ENCODE assay signal across 9 cellular contexts in genomic region chr20:53708129-53708968, GRCh38.
DNase-seq lines count a peak whose midpoint lies in the region; ATAC-seq, FAIRE-seq and TF ChIP-seq lines count a peak whose summit lies in the region.
"Had no signal": no experiment of that assay in that cellular context is flagged by ENCODE, and none has a peak within 500 bp of the region (broad histone marks: within the 10 kb centered on the region; RNA-seq: fewer than 3 reads in every experiment).

No MANE protein-coding gene starts in this region.

- no peaks in the 10 kb centered on the region for H3K9me3 ChIP-seq in small intestine (ENCODE audit: control insufficient read depth, low read depth)
- H3K9me3 ChIP-seq in psoas muscle, result no peaks in the 10 kb centered on the region
- H3K9me3 ChIP-seq: pancreas had no signal

- TF ChIP-seq CTCF in natural killer cell (IDR thresholded peaks at IDR 0.05), result no peak
- TF ChIP-seq CTCF in psoas muscle (IDR thresholded peaks at IDR 0.05), result no peak

- WGBS in small intestine, 3 donors, result 8 to 34% (median 25%) methylated on average over 6 of the region's 6 CpGs
- WGBS in psoas muscle, 3 donors, result 41 to 55% (median 41%) methylated on average over 6 of the region's 6 CpGs

- H3K36me3 ChIP-seq in small intestine (ENCODE audit: control insufficient read depth in 2 of 2, insufficient read depth in 2 of 2, low read length in 2 of 2), result no peaks in the 10 kb centered on the region
- H3K36me3 ChIP-seq in psoas muscle (ENCODE audit: insufficient read depth in 1 of 2, low read depth in 1 of 2), result no peaks in the 10 kb centered on the region
- H3K36me3 ChIP-seq: pancreas had no signal

- H3K27ac Mint-ChIP-seq in activated T-helper 2 cell treated with anti-CD3 and anti-CD28 coated beads, Interferon-gamma antibody, Interleukin-2, Interleukin-4, amounts not matched to agents 10 μg/mL and 5 μg/mL and 100 μg/mL, durations not matched to agents 14 hours and 24 hours and 36 hours, result peak overlapping the region; percentile 97
- peak overlapping the region; percentile 30 to 76 for H3K27ac Mint-ChIP-seq in natural killer cell

- H3K27me3 ChIP-seq in small intestine (ENCODE audit: control insufficient read depth in 2 of 2, insufficient read depth in 2 of 2, low read length in 2 of 2), result no peaks in the 10 kb centered on the region
- no peaks in the 10 kb centered on the region for H3K27me3 ChIP-seq in psoas muscle (ENCODE audit: insufficient read depth in 3 of 3, low read length in 2 of 3)
- H3K27me3 ChIP-seq: pancreas had no signal

- H3K4me1 ChIP-seq in small intestine (ENCODE audit: control insufficient read depth in 2 of 2, insufficient read depth in 1 of 2, low read depth in 1 of 2, low read length in 1 of 2), result peaks cover 0 to 3% of the 10 kb centered on the region in 2 donors
- no peaks in the 10 kb centered on the region for H3K4me1 ChIP-seq in psoas muscle

- H3K4me3 Mint-ChIP-seq in activated T-helper 2 cell treated with anti-CD3 and anti-CD28 coated beads, Interferon-gamma antibody, Interleukin-2, Interleukin-4, amounts not matched to agents 10 μg/mL and 5 μg/mL and 100 μg/mL, durations not matched to agents 14 hours and 24 hours and 36 hours (ENCODE audit: low read depth), result peak overlapping the region; percentile 64
- H3K4me3 Mint-ChIP-seq in natural killer cell, result peak overlapping the region; percentile 49

- no peaks in the 10 kb centered on the region for H3K36me3 Mint-ChIP-seq in activated T-helper 2 cell treated with anti-CD3 and anti-CD28 coated beads, Interferon-gamma antibody, Interleukin-2, Interleukin-4, amounts not matched to agents 10 μg/mL and 5 μg/mL and 100 μg/mL, durations not matched to agents 14 hours and 24 hours and 36 hours (ENCODE audit: low read depth)
- no peaks in the 10 kb centered on the region for H3K36me3 Mint-ChIP-seq in natural killer cell

- intact Hi-C loops in activated T-helper 2 cell treated with anti-CD3 and anti-CD28 coated beads, Interferon-gamma antibody, Interleukin-2, Interleukin-4, amounts not matched to agents 10 μg/mL and 5 μg/mL and 100 μg/mL, durations not matched to agents 14 hours and 24 hours and 36 hours (cut with micrococcal nuclease), result loop anchor here (1.0 to 5.0 kb wide), 10 partner anchors 22 to 184 kb away; no protein-coding TSS in a partner anchor
- intact Hi-C loops in natural killer cell (cut with micrococcal nuclease) (no loop called here), psoas muscle (cut with DNase I) (no loop called here)

- FAIRE-seq in small intestine (lab: Jason Lieb, UNC), result no peak
- FAIRE-seq: pancreas had no signal

- H3K4me1 Mint-ChIP-seq in activated T-helper 2 cell treated with anti-CD3 and anti-CD28 coated beads, Interferon-gamma antibody, Interleukin-2, Interleukin-4, amounts not matched to agents 10 μg/mL and 5 μg/mL and 100 μg/mL, durations not matched to agents 14 hours and 24 hours and 36 hours (ENCODE audit: low read depth), result peaks cover 45% of the 10 kb centered on the region
- peaks cover 25 to 35% of the 10 kb centered on the region in 2 donors for H3K4me1 Mint-ChIP-seq in natural killer cell

- no peaks in the 10 kb centered on the region for H3K27me3 Mint-ChIP-seq in activated T-helper 2 cell treated with anti-CD3 and anti-CD28 coated beads, Interferon-gamma antibody, Interleukin-2, Interleukin-4, amounts not matched to agents 10 μg/mL and 5 μg/mL and 100 μg/mL, durations not matched to agents 14 hours and 24 hours and 36 hours (ENCODE audit: low read depth)
- no peaks in the 10 kb centered on the region for H3K27me3 Mint-ChIP-seq in natural killer cell (ENCODE audit: low read depth in 2 of 2)

- H3K4me3 ChIP-seq in small intestine (ENCODE audit: low read depth in 1 of 2, low read length in 2 of 2), result no peak overlapping the region
- no peak overlapping the region for H3K4me3 ChIP-seq in psoas muscle
- H3K4me3 ChIP-seq: pancreas had no signal

- H3K27ac ChIP-seq in small intestine (ENCODE audit: low read depth in 1 of 2, low read length in 1 of 2) (peak overlapping the region in 1 of 2 donors; percentile 82), psoas muscle (no peak overlapping the region)
- H3K27ac ChIP-seq: pancreas had no signal

- ATAC-seq in GM21825 (IDR thresholded peaks at IDR 0.05; ENCODE audit: unreplicated experiment) (peak; percentile 57), natural killer cell (peak; percentile 17 to 55 (median 47)), psoas muscle (no peak)

- H3K9me3 Mint-ChIP-seq in activated T-helper 2 cell treated with anti-CD3 and anti-CD28 coated beads, Interferon-gamma antibody, Interleukin-2, Interleukin-4, amounts not matched to agents 10 μg/mL and 5 μg/mL and 100 μg/mL, durations not matched to agents 14 hours and 24 hours and 36 hours, result no peaks in the 10 kb centered on the region
- H3K9me3 Mint-ChIP-seq in natural killer cell, result no peaks in the 10 kb centered on the region

- peak; percentile 89 for DNase-seq in EL
- peak; percentile 64 for DNase-seq in LoVo (ENCODE audit: low spot score)
- peak; percentile 42 for DNase-seq in activated T-helper 2 cell treated with anti-CD3 and anti-CD28 coated beads, Interferon-gamma antibody, Interleukin-2, Interleukin-4, amounts not matched to agents 10 μg/mL and 5 μg/mL and 100 μg/mL, durations not matched to agents 14 hours and 24 hours and 36 hours (ENCODE audit: low spot score)
- no peak for DNase-seq in natural killer cell
- DNase-seq in small intestine, result no peak
- DNase-seq in NCI-H1436 treated with DMSO at 0.1 percent for 48 hours (lab: John Stamatoyannopoulos, UW), result no peak
- no peak for DNase-seq in psoas muscle
- DNase-seq: pancreas had no signal

Comparison
In these comparisons a context has a peak if more than half of its experiments do, and no peak if none do; other contexts are left out.
1. DNase-seq: peak in EL (single experiment), LoVo (single experiment) and activated T-helper 2 cell treated with anti-CD3 and anti-CD28 coated beads, Interferon-gamma antibody, Interleukin-2, Interleukin-4, amounts not matched to agents 10 μg/mL and 5 μg/mL and 100 μg/mL, durations not matched to agents 14 hours and 24 hours and 36 hours (single experiment); none in natural killer cell (single experiment), small intestine (single experiment), NCI-H1436 treated with DMSO at 0.1 percent for 48 hours (single experiment) and psoas muscle (0 of 2).
2. ATAC-seq: peak in GM21825 (single experiment) and natural killer cell (3 of 3); none in psoas muscle (0 of 4).